ENCODE assay signal across 15 cellular contexts in the genomic region with DNA sequence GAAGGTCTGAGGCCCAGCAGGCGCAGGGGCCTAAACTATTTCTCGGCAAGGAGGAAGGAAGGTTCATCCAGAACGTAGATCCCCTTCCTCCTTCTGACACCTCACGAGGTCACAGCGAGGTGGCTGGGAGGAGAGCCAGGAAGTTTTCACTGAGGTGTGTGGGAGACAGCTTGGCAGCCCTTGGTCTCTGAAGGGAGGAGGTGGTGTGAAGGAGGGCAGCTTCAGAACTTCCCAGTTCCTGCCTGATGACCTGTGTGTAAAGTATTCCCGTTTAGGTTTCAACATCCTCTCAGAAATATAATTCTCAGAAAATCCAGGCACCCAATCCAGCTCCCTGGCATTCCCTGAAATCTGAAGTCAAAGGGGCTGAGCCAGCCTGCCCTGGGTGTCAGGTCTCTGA. TPM values are rescaled to one million over a fixed set of nuclear protein-coding genes. Genes with fewer than 3 reads are reported as not detected.
DNase-seq lines count a peak whose midpoint lies in the region; TF ChIP-seq lines count a peak whose summit lies in the region.
"Not testable (repeated sequence)": the region's sequence is repeated elsewhere in the genome, so short reads cannot be mapped to it uniquely, and the experiment has no call there.
"Had no signal": no experiment of that assay in that cellular context is flagged by ENCODE, and none has a peak within 500 bp of the region (broad histone marks: within the 10 kb centered on the region; RNA-seq: fewer than 3 reads in every experiment).

No MANE protein-coding gene starts in this region.

- H3K4me1 ChIP-seq in mammary epithelial cell (ENCODE audit: insufficient read depth, low read length); uterus: not testable (repeated sequence)

- not testable (repeated sequence) for H3K79me2 ChIP-seq in mammary epithelial cell (ENCODE audit: insufficient read depth, low read length)

- intact Hi-C loops in Calu3 (cut with micrococcal nuclease; ENCODE audit: unreplicated experiment); mammary epithelial cell (cut with micrococcal nuclease); uterus (cut with DNase I; ENCODE audit: low total_unique reads): not testable (repeated sequence)

- 0% methylated on average over 1 of the region's 6 CpGs for WGBS in mammary epithelial cell (ENCODE audit: low coverage, missing lambda C conversion rate)

- H3K4me3 ChIP-seq in mammary epithelial cell (replicated peaks in 1 of 3; ENCODE audit: insufficient read depth in 1 of 3, low read depth in 2 of 3, low read length in 3 of 3); fibroblast of mammary gland (ENCODE audit: control insufficient read depth, low read depth, low read length); uterus: not testable (repeated sequence)

- not testable (repeated sequence) for H3K27me3 ChIP-seq in mammary epithelial cell (ENCODE audit: insufficient read depth, low read length); uterus

- dilution Hi-C loops in mammary epithelial cell (cut with HindIII; ENCODE audit: low sequenced_read_pairs) = not testable (repeated sequence)

- H3K9me3 Mint-ChIP-seq in Calu3 (ENCODE audit: low read depth, unreplicated experiment); HFFc6; nephron: not testable (repeated sequence)

- not testable (repeated sequence) for H3K27me3 Mint-ChIP-seq in Calu3 (ENCODE audit: unreplicated experiment); HFFc6 (ENCODE audit: insufficient read depth); nephron (ENCODE audit: low read depth)

- not testable (repeated sequence) for H3K4me1 Mint-ChIP-seq in Calu3 (ENCODE audit: low read depth, unreplicated experiment)
- H3K4me1 Mint-ChIP-seq in HFFc6 (ENCODE audit: low read depth) = peaks cover 52% of the 10 kb centered on the region
- peaks cover 21% of the 10 kb centered on the region for H3K4me1 Mint-ChIP-seq in nephron

- in situ Hi-C loops in mammary epithelial cell (cut with MboI; ENCODE audit: low sequenced_read_pairs in 2 of 2) = not testable (repeated sequence)

- not testable (repeated sequence) for H3K4me3 Mint-ChIP-seq in Calu3 (ENCODE audit: low read depth, unreplicated experiment); HFFc6; nephron

- not testable (repeated sequence) for H3K9ac ChIP-seq in mammary epithelial cell (ENCODE audit: insufficient read depth, low read length)

- H3K4me2 ChIP-seq in mammary epithelial cell (ENCODE audit: insufficient read depth, low read depth, low read length) = not testable (repeated sequence)

- H4K20me1 ChIP-seq in mammary epithelial cell (ENCODE audit: insufficient read depth, low read length) = not testable (repeated sequence)

- not testable (repeated sequence) for H3K36me3 ChIP-seq in mammary epithelial cell (ENCODE audit: insufficient read depth, low read length); uterus

- not testable (repeated sequence) for H3K36me3 Mint-ChIP-seq in Calu3 (ENCODE audit: insufficient read depth, unreplicated experiment); HFFc6 (ENCODE audit: low read depth); nephron (ENCODE audit: low read depth)

- H2AFZ ChIP-seq in mammary epithelial cell (ENCODE audit: low read depth, low read length) = peak overlapping the region; percentile 69

- not testable (repeated sequence) for BruUV-seq in Calu3 (replicated peaks; lab: Mats Ljungman, UMichigan); mammary epithelial cell (replicated peaks; lab: Mats Ljungman, UMichigan)

- not testable (repeated sequence) for H3K27ac ChIP-seq in mammary epithelial cell (ENCODE audit: insufficient read depth, low read depth, low read length)
- H3K27ac ChIP-seq in uterus = peak overlapping the region; percentile 37 to 75

- CTCF ChIA-PET in Calu3 (lab: Charles Lee); mammary epithelial cell (lab: Charles Lee; ENCODE audit: low non-redundant PET): not testable (repeated sequence)

- H3K27ac Mint-ChIP-seq in Calu3 (ENCODE audit: unreplicated experiment) = not testable (repeated sequence)
- H3K27ac Mint-ChIP-seq in HFFc6 (peak overlapping the region; percentile 82), nephron (peak overlapping the region in 2 of 3 experiments; percentile 13 to 21)

- H3K9me3 ChIP-seq in mammary epithelial cell (replicated peaks; ENCODE audit: insufficient read depth, low read length); uterus: not testable (repeated sequence)

- DNase-seq in Calu3 (peak; percentile 26), HFFc6 (peak; percentile 43), M059J (ENCODE audit: low read depth) (peak; percentile 30), mammary epithelial cell (peak; percentile 14), fibroblast of mammary gland (ENCODE audit: low read depth) (peak; percentile 4), kidney glomerular epithelial cell (lab: John Stamatoyannopoulos, UW) (peak; percentile 5), uterus (peak; percentile 43 to 60)

- not testable (repeated sequence) for TF ChIP-seq CTCF in Calu3 (IDR thresholded peaks at IDR 0.05; ENCODE audit: unreplicated experiment); HFFc6 (IDR thresholded peaks at IDR 0.05); mammary epithelial cell (conservative IDR thresholded peaks at IDR 0.05 in 1 of 2, IDR thresholded peaks at IDR 0.05 in 1 of 2; ENCODE audit: extremely low read depth in 1 of 2, insufficient read depth in 1 of 2, low read depth in 1 of 2, low read length in 2 of 2); fibroblast of mammary gland (conservative IDR thresholded peaks at IDR 0.05; ENCODE audit: control insufficient read depth, insufficient read depth, low read depth, low read length); nephron (IDR thresholded peaks at IDR 0.05; ENCODE audit: unreplicated experiment in 3 of 3); uterus (IDR thresholded peaks at IDR 0.05)

- not testable (repeated sequence) for TF ChIP-seq POLR2A in uterus (IDR thresholded peaks at IDR 0.05)

RNA-seq across cellular contexts. Expression of gene ALG1L2, which starts 22.9 kb away (rescaled TPM):
- total RNA-seq in Calu3 (2022) (1.6 and 2.0 TPM in 2 replicates), mammary epithelial cell (under 1 TPM in 1 of 2 donors, not detected in 1; 0.78 TPM), uterus (1 to 10 TPM in 1 of 4 donors, not detected in 3; 4.0 TPM)
- total RNA-seq in HFFc6 (2021; fragmentation: NEBNext Ultra II Directional; extraction: Animal tissue kit (Norgen Biotek cat#: 25700)) = under 1 TPM in 4 of 6 experiments, not detected in 2; 0.32 to 0.85 (median 0.46) TPM
- total RNA-seq in M059J (2014; rRNA removed; shearing (Covaris generic)) = not detected in 2 replicates
- not detected for polyA plus RNA-seq in mammary epithelial cell
- not detected for polyA minus RNA-seq in mammary epithelial cell
- total RNA-seq: H4, HT-29, PC-3, Right ventricle myocardium inferior, RPMI7951, SJCRH30 had no signal
- polyA plus RNA-seq: CD4-positive, alpha-beta memory T cell had no signal
